8 cellular contexts compared by ENCODE assay signal in the genomic region with DNA sequence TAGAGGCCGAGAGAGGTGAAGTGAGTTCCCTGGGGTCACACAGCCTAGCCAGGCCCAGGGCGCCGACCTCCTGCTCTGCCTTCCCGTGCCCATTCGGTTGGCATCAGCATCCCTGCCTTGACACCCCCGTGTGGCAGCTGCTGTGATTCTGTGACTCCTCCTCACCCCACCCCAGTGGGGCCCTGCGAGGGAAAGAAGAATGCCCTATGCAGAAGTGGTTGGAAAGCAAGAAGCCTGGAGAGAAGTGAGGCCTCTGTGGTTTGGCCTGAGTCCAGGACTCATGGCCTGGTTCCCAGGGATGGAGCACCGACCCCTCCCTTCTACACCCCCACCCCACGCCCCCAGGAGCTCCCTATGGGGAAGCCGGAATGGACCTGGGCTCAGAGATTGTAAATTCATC.
DNase-seq lines count a peak whose midpoint lies in the region; ATAC-seq and TF ChIP-seq lines count a peak whose summit lies in the region.

No MANE protein-coding gene starts in this region.

- H3K27me3 ChIP-seq in H7 (ENCODE audit: control insufficient read depth, insufficient read depth, low read length) = no peaks in the 10 kb centered on the region

- DNase-seq in EL = peak; percentile 50
- peak; percentile 63 for DNase-seq in NCI-H2171 treated with DMSO at 0.1 percent for 48 hours (lab: John Stamatoyannopoulos, UW)
- peak; percentile 65 to 94 for DNase-seq in cardiac fibroblast (ENCODE audit: low read depth in 2 of 2)
- DNase-seq in naive thymus-derived CD8-positive, alpha-beta T cell = peak in 1 of 10 donors; percentile 75
- no peak for DNase-seq in H7
- DNase-seq in activated naive CD4-positive, alpha-beta T cell (lab: John Stamatoyannopoulos, UW) = no peak

- no peaks in the 10 kb centered on the region for H3K27me3 Mint-ChIP-seq in naive thymus-derived CD8-positive, alpha-beta T cell

- no peaks in the 10 kb centered on the region for H3K9me3 Mint-ChIP-seq in naive thymus-derived CD8-positive, alpha-beta T cell

- no peak for ATAC-seq in naive thymus-derived CD8-positive, alpha-beta T cell
- ATAC-seq in HG03457 (IDR thresholded peaks at IDR 0.05; ENCODE audit: unreplicated experiment) = no peak
- ATAC-seq in GM18868 (IDR thresholded peaks at IDR 0.05; ENCODE audit: unreplicated experiment) = no peak

- POLR2A ChIA-PET in naive thymus-derived CD8-positive, alpha-beta T cell (lab: Charles Lee) = interaction anchor here (5.2 to 74.5 kb wide), 7 partner anchors 4 to 106 kb away, joined by 24 to 5369 read pairs (median 243); no protein-coding TSS in a partner anchor

- no peaks in the 10 kb centered on the region; the same call in 1 of the 2 replicates for H3K36me3 ChIP-seq in H7 (replicated peaks; ENCODE audit: control insufficient read depth, insufficient read depth, low read length)

- H3K4me3 ChIP-seq in cardiac fibroblast (replicated peaks in 1 of 2; ENCODE audit: low read depth in 2 of 2, low read length in 2 of 2) (no peak overlapping the region), H7 (ENCODE audit: insufficient read depth, low read depth, low read length) (no peak overlapping the region)

- H3K27ac Mint-ChIP-seq in naive thymus-derived CD8-positive, alpha-beta T cell = peak overlapping the region; percentile 93 to 100 (median 99)

- peaks cover 0 to 10% (median 9%) of the 10 kb centered on the region in 3 donors for H3K36me3 Mint-ChIP-seq in naive thymus-derived CD8-positive, alpha-beta T cell

- no peak for TF ChIP-seq CTCF in cardiac fibroblast (IDR thresholded peaks at IDR 0.05; ENCODE audit: low read depth, low read length)

- H3K4me1 Mint-ChIP-seq in naive thymus-derived CD8-positive, alpha-beta T cell = peaks cover 39 to 97% (median 88%) of the 10 kb centered on the region in 4 donors

- H3K4me3 Mint-ChIP-seq in naive thymus-derived CD8-positive, alpha-beta T cell = peak overlapping the region; percentile 95 to 99 (median 96)

Comparison
In these comparisons a context has a peak if more than half of its experiments do, and no peak if none do; other contexts are left out.
1. DNase-seq: peak in EL (single experiment), NCI-H2171 treated with DMSO at 0.1 percent for 48 hours (single experiment) and cardiac fibroblast (2 of 2); none in H7 (single experiment) and activated naive CD4-positive, alpha-beta T cell (0 of 4).